ENCODE assay signal across 14 cellular contexts in the genomic region with DNA sequence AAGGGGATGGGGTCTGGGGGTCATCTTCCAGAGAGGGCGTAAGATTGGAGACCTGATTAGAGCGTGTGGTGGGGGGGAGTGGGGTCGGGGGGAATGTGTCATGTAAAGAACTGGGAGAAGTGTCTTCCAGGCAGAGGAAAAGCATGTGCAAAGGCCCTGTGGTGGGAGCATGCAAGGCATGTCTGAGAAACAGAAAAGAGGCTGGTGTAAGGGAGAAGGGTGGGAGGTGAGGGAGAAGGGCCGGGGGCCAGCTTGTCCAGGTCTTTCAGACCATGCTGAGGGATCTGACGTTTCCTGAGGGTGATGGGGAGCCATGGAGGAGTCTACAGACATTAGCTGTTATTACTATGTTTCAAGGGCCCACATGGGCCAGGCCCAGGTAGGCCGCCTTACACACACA. TPM values are rescaled to one million over a fixed set of nuclear protein-coding genes. Genes with fewer than 3 reads are reported as not detected.
DNase-seq lines count a peak whose midpoint lies in the region; ATAC-seq and TF ChIP-seq lines count a peak whose summit lies in the region.
"Had no signal": no experiment of that assay in that cellular context is flagged by ENCODE, and none has a peak within 500 bp of the region (broad histone marks: within the 10 kb centered on the region; RNA-seq: fewer than 3 reads in every experiment).

No MANE protein-coding gene starts in this region.

- H3F3A ChIP-seq in PC-9 (ENCODE audit: insufficient read depth, low read depth) (peaks cover 27% of the 10 kb centered on the region; the same call in 1 of the 2 replicates), GM23338 (replicated peaks; ENCODE audit: low read depth) (peaks cover 3% of the 10 kb centered on the region; the same call in 1 of the 2 replicates)

- H3K9me3 Mint-ChIP-seq in activated naive CD8-positive, alpha-beta T cell treated with anti-CD3 and anti-CD28 coated beads, Interleukin-2, amount 10 ng/mL, durations not matched to agents 7 days and 5 days: peaks cover 17% of the 10 kb centered on the region
- H3K9me3 Mint-ChIP-seq in activated naive CD8-positive, alpha-beta T cell treated with anti-CD3 and anti-CD28 coated beads for 36 hours: peaks cover 12% of the 10 kb centered on the region
- H3K9me3 Mint-ChIP-seq in CD4-positive, alpha-beta memory T cell: peaks cover 3 to 41% (median 32%) of the 10 kb centered on the region in 8 donors
- H3K9me3 Mint-ChIP-seq in GM23338: peaks cover 20% of the 10 kb centered on the region

- no peak overlapping the region for H3K4me3 ChIP-seq in PC-9
- H3K4me3 ChIP-seq in esophagus muscularis mucosa: no peak overlapping the region
- no peak overlapping the region for H3K4me3 ChIP-seq in parathyroid adenoma (ENCODE audit: low read depth, low read length)
- no peak overlapping the region for H3K4me3 ChIP-seq in CD4-positive, alpha-beta memory T cell (ENCODE audit: low read length in 2 of 2)
- no peak overlapping the region for H3K4me3 ChIP-seq in GM23338
- H3K4me3 ChIP-seq in heart left ventricle: no peak overlapping the region
- H3K4me3 ChIP-seq: MG63 had no signal

- H3K27me3 Mint-ChIP-seq in activated naive CD8-positive, alpha-beta T cell treated with anti-CD3 and anti-CD28 coated beads, Interleukin-2, amount 10 ng/mL, durations not matched to agents 7 days and 5 days: peaks cover 2% of the 10 kb centered on the region
- no peaks in the 10 kb centered on the region for H3K27me3 Mint-ChIP-seq in activated naive CD8-positive, alpha-beta T cell treated with anti-CD3 and anti-CD28 coated beads for 36 hours
- H3K27me3 Mint-ChIP-seq in CD4-positive, alpha-beta memory T cell: peaks cover 2% of the 10 kb centered on the region in 2 donors
- peaks cover 8% of the 10 kb centered on the region for H3K27me3 Mint-ChIP-seq in GM23338 (ENCODE audit: insufficient read depth, low read depth, poor library complexity)
- H3K27me3 Mint-ChIP-seq: B cell had no signal

- intact Hi-C loops in PC-9 (cut with micrococcal nuclease; ENCODE audit: unreplicated experiment): no loop called here
- intact Hi-C loops in esophagus muscularis mucosa (cut with DNase I): no loop called here
- intact Hi-C loops in CD4-positive, alpha-beta memory T cell (cut with micrococcal nuclease): no loop called here
- intact Hi-C loops in heart left ventricle (cut with DNase I): no loop called here

- peaks cover 7% of the 10 kb centered on the region for H3K36me3 Mint-ChIP-seq in activated naive CD8-positive, alpha-beta T cell treated with anti-CD3 and anti-CD28 coated beads, Interleukin-2, amount 10 ng/mL, durations not matched to agents 7 days and 5 days
- peaks cover 8% of the 10 kb centered on the region for H3K36me3 Mint-ChIP-seq in activated naive CD8-positive, alpha-beta T cell treated with anti-CD3 and anti-CD28 coated beads for 36 hours
- H3K36me3 Mint-ChIP-seq in CD4-positive, alpha-beta memory T cell: peaks cover 4 to 7% of the 10 kb centered on the region in 2 donors
- H3K36me3 Mint-ChIP-seq in GM23338 (ENCODE audit: low read depth): peaks cover 6% of the 10 kb centered on the region; the same call in 2 of the 3 replicates

- H2AFZ ChIP-seq in PC-9: no peak overlapping the region
- H2AFZ ChIP-seq in parathyroid adenoma: peak overlapping the region; percentile 35
- H2AFZ ChIP-seq in GM23338: no peak overlapping the region

- DNase-seq in activated naive CD8-positive, alpha-beta T cell treated with anti-CD3 and anti-CD28 coated beads, Interleukin-2, amount 10 ng/mL, durations not matched to agents 7 days and 5 days: no peak
- no peak for DNase-seq in activated naive CD8-positive, alpha-beta T cell treated with anti-CD3 and anti-CD28 coated beads for 36 hours
- DNase-seq in PC-9 (no peak), esophagus muscularis mucosa (ENCODE audit: extremely low spot score) (peak; percentile 42), GM23338 (ENCODE audit: low spot score) (no peak), heart left ventricle (no peak)
- DNase-seq in CD4-positive, alpha-beta memory T cell: no peak
- DNase-seq: MG63, NCI-H1436 treated with DMSO at 0.1 percent for 48 hours, Right ventricle myocardium superior had no signal

- CTCF ChIA-PET in PC-9 (lab: Charles Lee): interaction anchor here (0.6 kb wide), 1 partner anchor 22 kb away, joined by 3 read pairs; no protein-coding TSS in a partner anchor
- CTCF ChIA-PET in CD4-positive, alpha-beta memory T cell (lab: Charles Lee; ENCODE audit: partially characterized antibody): no interaction called here

- TF ChIP-seq POLR2A in esophagus muscularis mucosa (IDR thresholded peaks at IDR 0.05; ENCODE audit: low read depth) (no peak), heart left ventricle (IDR thresholded peaks at IDR 0.05) (no peak)

- H3K9me3 ChIP-seq in PC-9 (ENCODE audit: insufficient read depth, low read depth) (peaks cover 19% of the 10 kb centered on the region), esophagus muscularis mucosa (peaks cover 0 to 9% (median 6%) of the 10 kb centered on the region in 4 donors), parathyroid adenoma (ENCODE audit: control insufficient read depth, low read length) (no peaks in the 10 kb centered on the region), heart left ventricle (peaks cover 0 to 15% (median 3%) of the 10 kb centered on the region in 12 donors)
- H3K9me3 ChIP-seq in CD4-positive, alpha-beta memory T cell (ENCODE audit: control insufficient read depth in 1 of 2, low read length in 2 of 2): peaks cover 0 to 4% of the 10 kb centered on the region in 2 donors

- 91% methylated on average over 6 of the region's 6 CpGs for WGBS in esophagus muscularis mucosa
- 81 to 85% (median 83%) methylated on average over 6 of the region's 6 CpGs for WGBS in heart left ventricle, 4 donors

- no peak for TF ChIP-seq EP300 in esophagus muscularis mucosa (IDR thresholded peaks at IDR 0.05)

- ATAC-seq in activated naive CD8-positive, alpha-beta T cell treated with anti-CD3 and anti-CD28 coated beads, Interleukin-2, amount 10 ng/mL, durations not matched to agents 7 days and 5 days (ENCODE audit: low read depth): no peak
- ATAC-seq in GM23338: no peak
- ATAC-seq in heart left ventricle: no peak

- H3K9ac ChIP-seq in parathyroid adenoma: no peak overlapping the region

- H3K27ac Mint-ChIP-seq in activated naive CD8-positive, alpha-beta T cell treated with anti-CD3 and anti-CD28 coated beads, Interleukin-2, amount 10 ng/mL, durations not matched to agents 7 days and 5 days: peak overlapping the region; percentile 58
- no peak overlapping the region for H3K27ac Mint-ChIP-seq in activated naive CD8-positive, alpha-beta T cell treated with anti-CD3 and anti-CD28 coated beads for 36 hours
- H3K27ac Mint-ChIP-seq in CD4-positive, alpha-beta memory T cell: peak overlapping the region in 1 of 7 donors; percentile 54
- H3K27ac Mint-ChIP-seq in GM23338: no peak overlapping the region
- H3K27ac Mint-ChIP-seq: B cell; CD8-positive, alpha-beta T cell had no signal

- H3K4me2 ChIP-seq in PC-9 (no peak overlapping the region), parathyroid adenoma (ENCODE audit: low read length) (no peak overlapping the region), GM23338 (no peak overlapping the region)

- no peaks in the 10 kb centered on the region for H3K9me2 ChIP-seq in PC-9 (ENCODE audit: insufficient read depth)
- 0 out of 2 replicates have a peak, but pooled peaks cover 3% of the 10 kb centered on the region for H3K9me2 ChIP-seq in GM23338 (ENCODE audit: insufficient read depth)

- no TSS peak for BruUV-seq in PC-9 (replicated peaks; lab: Mats Ljungman, UMichigan)

- no peak for TF ChIP-seq CTCF in PC-9 (conservative IDR thresholded peaks at IDR 0.05)
- TF ChIP-seq CTCF in esophagus muscularis mucosa (IDR thresholded peaks at IDR 0.05): no peak
- TF ChIP-seq CTCF in parathyroid adenoma (IDR thresholded peaks at IDR 0.05): no peak
- TF ChIP-seq CTCF in GM23338 (conservative IDR thresholded peaks at IDR 0.05; ENCODE audit: low read depth in 2 of 2): no peak
- TF ChIP-seq CTCF in heart left ventricle (IDR thresholded peaks at IDR 0.05): no peak

- H3K27me3 ChIP-seq in PC-9 (ENCODE audit: insufficient read depth, low read depth): no peaks in the 10 kb centered on the region
- peaks cover 0 to 25% (median 0%) of the 10 kb centered on the region in 4 donors for H3K27me3 ChIP-seq in esophagus muscularis mucosa
- H3K27me3 ChIP-seq in parathyroid adenoma (ENCODE audit: control insufficient read depth, insufficient read depth, low read length): no peaks in the 10 kb centered on the region
- H3K27me3 ChIP-seq in CD4-positive, alpha-beta memory T cell (ENCODE audit: insufficient read depth, low read length): no peaks in the 10 kb centered on the region
- H3K27me3 ChIP-seq in GM23338 (ENCODE audit: insufficient read depth): no peaks in the 10 kb centered on the region
- H3K27me3 ChIP-seq in heart left ventricle: peaks cover 0 to 24% (median 0%) of the 10 kb centered on the region in 9 donors
- H3K27me3 ChIP-seq: MG63 had no signal

- peaks cover 16% of the 10 kb centered on the region for H3K4me1 Mint-ChIP-seq in activated naive CD8-positive, alpha-beta T cell treated with anti-CD3 and anti-CD28 coated beads, Interleukin-2, amount 10 ng/mL, durations not matched to agents 7 days and 5 days
- H3K4me1 Mint-ChIP-seq in activated naive CD8-positive, alpha-beta T cell treated with anti-CD3 and anti-CD28 coated beads for 36 hours: peaks cover 10% of the 10 kb centered on the region
- peaks cover 6 to 9% (median 6%) of the 10 kb centered on the region in 4 donors for H3K4me1 Mint-ChIP-seq in CD4-positive, alpha-beta memory T cell
- peaks cover 27% of the 10 kb centered on the region for H3K4me1 Mint-ChIP-seq in GM23338
- H3K4me1 Mint-ChIP-seq: B cell had no signal

- H4K20me1 ChIP-seq in PC-9 (ENCODE audit: insufficient read depth): no peaks in the 10 kb centered on the region
- no peaks in the 10 kb centered on the region for H4K20me1 ChIP-seq in GM23338 (replicated peaks; ENCODE audit: insufficient read depth)

- H3K4me1 ChIP-seq in PC-9 (replicated peaks; ENCODE audit: insufficient read depth): peaks cover 35% of the 10 kb centered on the region
- H3K4me1 ChIP-seq in esophagus muscularis mucosa: no peaks in the 10 kb centered on the region
- H3K4me1 ChIP-seq in parathyroid adenoma: no peaks in the 10 kb centered on the region
- H3K4me1 ChIP-seq in CD4-positive, alpha-beta memory T cell (ENCODE audit: insufficient read depth, low read length): no peaks in the 10 kb centered on the region
- H3K4me1 ChIP-seq in GM23338 (ENCODE audit: insufficient read depth): peaks cover 11% of the 10 kb centered on the region
- no peaks in the 10 kb centered on the region for H3K4me1 ChIP-seq in heart left ventricle

- no peaks in the 10 kb centered on the region for H3K36me3 ChIP-seq in PC-9 (ENCODE audit: low read depth)
- no peaks in the 10 kb centered on the region for H3K36me3 ChIP-seq in esophagus muscularis mucosa
- H3K36me3 ChIP-seq in parathyroid adenoma (ENCODE audit: control insufficient read depth, insufficient read depth, low read length): no peaks in the 10 kb centered on the region
- no peaks in the 10 kb centered on the region for H3K36me3 ChIP-seq in CD4-positive, alpha-beta memory T cell (ENCODE audit: insufficient read depth, low read length)
- H3K36me3 ChIP-seq in GM23338 (ENCODE audit: insufficient read depth): no peaks in the 10 kb centered on the region
- no peaks in the 10 kb centered on the region for H3K36me3 ChIP-seq in heart left ventricle
- H3K36me3 ChIP-seq: MG63 had no signal

- no peak overlapping the region for H3K4me3 Mint-ChIP-seq in activated naive CD8-positive, alpha-beta T cell treated with anti-CD3 and anti-CD28 coated beads, Interleukin-2, amount 10 ng/mL, durations not matched to agents 7 days and 5 days
- no peak overlapping the region for H3K4me3 Mint-ChIP-seq in activated naive CD8-positive, alpha-beta T cell treated with anti-CD3 and anti-CD28 coated beads for 36 hours
- H3K4me3 Mint-ChIP-seq in CD4-positive, alpha-beta memory T cell: no peak overlapping the region
- no peak overlapping the region for H3K4me3 Mint-ChIP-seq in GM23338
- H3K4me3 Mint-ChIP-seq: B cell; CD8-positive, alpha-beta T cell had no signal

- POLR2A ChIA-PET in activated naive CD8-positive, alpha-beta T cell treated with anti-CD3 and anti-CD28 coated beads, Interleukin-2, amount 10 ng/mL, durations not matched to agents 7 days and 5 days (lab: Charles Lee): no interaction called here
- POLR2A ChIA-PET in PC-9 (lab: Charles Lee; ENCODE audit: unreplicated experiment): no interaction called here
- POLR2A ChIA-PET in CD4-positive, alpha-beta memory T cell (lab: Charles Lee; ENCODE audit: partially characterized antibody): no interaction called here

- H3K27ac ChIP-seq in PC-9 (0 out of 2 replicates have a peak overlapping the region, but pooled peaks have one; percentile 59), esophagus muscularis mucosa (replicated peaks in 1 of 4) (no peak overlapping the region), parathyroid adenoma (no peak overlapping the region), GM23338 (ENCODE audit: low read depth) (no peak overlapping the region), heart left ventricle (no peak overlapping the region)
- H3K27ac ChIP-seq in CD4-positive, alpha-beta memory T cell (ENCODE audit: low read depth, low read length): no peak overlapping the region
- H3K27ac ChIP-seq: SK-N-MC had no signal

- H3K79me2 ChIP-seq in PC-9 (ENCODE audit: low read depth) (no peaks in the 10 kb centered on the region), parathyroid adenoma (no peaks in the 10 kb centered on the region), GM23338 (replicated peaks; ENCODE audit: insufficient read depth) (no peaks in the 10 kb centered on the region)

RNA-seq across cellular contexts. Expression of a gene that starts 30.4 kb away (rescaled TPM):
- total RNA-seq in activated naive CD8-positive, alpha-beta T cell treated with anti-CD3 and anti-CD28 coated beads, Interleukin-2, amount 10 ng/mL, durations not matched to agents 7 days and 5 days: 100 to 1,000 TPM; 231 to 234 TPM
- 100 to 1,000 TPM; 315 to 324 TPM for total RNA-seq in activated naive CD8-positive, alpha-beta T cell treated with anti-CD3 and anti-CD28 coated beads for 36 hours
- total RNA-seq in PC-9 (2021): 248 and 320 TPM in 2 replicates
- total RNA-seq in esophagus muscularis mucosa: 10 to 100 TPM; 84.3 to 99.2 (median 89.8) TPM
- 10 to 100 TPM; 77.8 to 86.4 TPM for total RNA-seq in CD4-positive, alpha-beta memory T cell
- polyA plus RNA-seq in CD4-positive, alpha-beta memory T cell: 10 to 100 TPM; 47.0 to 62.2 TPM
- 159 and 171 TPM in 2 replicates for total RNA-seq in GM23338 (2014; rRNA removed; shearing (Covaris generic))
- polyA plus RNA-seq in GM23338 (2016; fragmentation: Nextera tagmentation; extraction: Ambion mirVana): 324 and 350 TPM in 2 replicates
- 100 to 1,000 TPM in 8 of 9 donors, 10 to 100 TPM in 1; 71.3 to 316 (median 144) TPM for total RNA-seq in heart left ventricle
- 100 to 1,000 TPM in 1 of 2 donors, 10 to 100 TPM in 1; 89.6 to 401 TPM for polyA plus RNA-seq in heart left ventricle

RNA-seq across cellular contexts. Expression of a gene that starts 43.4 kb away (rescaled TPM):
- total RNA-seq in activated naive CD8-positive, alpha-beta T cell treated with anti-CD3 and anti-CD28 coated beads, Interleukin-2, amount 10 ng/mL, durations not matched to agents 7 days and 5 days: 10 to 100 TPM; 66.9 to 67.2 TPM
- 10 to 100 TPM; 94.6 to 96.2 TPM for total RNA-seq in activated naive CD8-positive, alpha-beta T cell treated with anti-CD3 and anti-CD28 coated beads for 36 hours
- 151 and 160 TPM in 2 replicates for total RNA-seq in PC-9 (2021)
- total RNA-seq in esophagus muscularis mucosa: 10 to 100 TPM; 33.6 to 62.4 (median 43.6) TPM
- total RNA-seq in CD4-positive, alpha-beta memory T cell: 10 to 100 TPM; 57.5 to 65.8 TPM
- polyA plus RNA-seq in CD4-positive, alpha-beta memory T cell: 100 to 1,000 TPM in 1 of 2 donors, 10 to 100 TPM in 1; 77.3 to 105 TPM
- 48.9 and 52.6 TPM in 2 replicates for total RNA-seq in GM23338 (2014; rRNA removed; shearing (Covaris generic))
- polyA plus RNA-seq in GM23338 (2016; fragmentation: Nextera tagmentation; extraction: Ambion mirVana): 84.9 and 92.2 TPM in 2 replicates
- 10 to 100 TPM; 27.9 to 66.6 (median 62.1) TPM for total RNA-seq in heart left ventricle
- 10 to 100 TPM; 30.6 to 55.8 TPM for polyA plus RNA-seq in heart left ventricle
